ENCODE assay signal across 10 cellular contexts in the genomic region with DNA sequence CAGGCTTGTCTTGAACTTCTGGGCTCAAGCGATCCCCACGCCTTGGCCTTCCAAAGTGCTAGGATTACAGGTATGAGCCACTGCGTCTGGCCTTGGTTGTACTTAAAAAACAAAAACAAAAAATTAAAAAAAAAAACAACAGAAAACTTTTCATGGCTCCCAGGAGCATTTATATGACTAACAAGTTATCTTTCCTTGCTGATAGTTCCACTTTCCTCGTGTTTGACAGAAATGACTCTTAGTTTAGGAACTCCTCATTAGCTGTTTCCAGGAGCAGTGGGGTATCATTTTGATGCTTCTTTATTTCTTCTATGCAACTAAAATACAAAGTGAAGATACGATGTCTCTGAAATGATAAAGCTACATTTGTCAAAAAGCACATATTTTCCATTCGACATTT.
A peak's percentile ranks its signal among the peaks of the same experiment; 100 is the strongest.
DNase-seq lines count a peak whose midpoint lies in the region; ATAC-seq, FAIRE-seq and TF ChIP-seq lines count a peak whose summit lies in the region.
"Had no signal": no experiment of that assay in that cellular context is flagged by ENCODE, and none has a peak within 500 bp of the region (broad histone marks: within the 10 kb centered on the region; RNA-seq: fewer than 3 reads in every experiment).

No MANE protein-coding gene starts in this region.

- RAD21 ChIA-PET in HCT116 (lab: Charles Lee; ENCODE audit: low non-redundant PET in 1 of 2, low total read pairs in 2 of 2, uncharacterized antibody in 2 of 2, unreplicated experiment in 2 of 2), result no interaction called here

- H3K79me2 ChIP-seq in HCT116 (ENCODE audit: insufficient read depth, low read length) (no peaks in the 10 kb centered on the region), astrocyte (ENCODE audit: insufficient read depth, low read length) (peaks cover 27% of the 10 kb centered on the region)

- no peak for FAIRE-seq in astrocyte (lab: Jason Lieb, UNC)
- FAIRE-seq: GM12878 had no signal

- H2AFZ ChIP-seq in HCT116 (ENCODE audit: low read depth, low read length, poor library complexity, severe bottlenecking) (no peak overlapping the region), astrocyte (ENCODE audit: low read depth, low read length) (no peak overlapping the region)

- H3K27me3 ChIP-seq in HCT116 (ENCODE audit: insufficient read depth, low read length) (no peaks in the 10 kb centered on the region), astrocyte (ENCODE audit: insufficient read depth, low read length) (no peaks in the 10 kb centered on the region), left lung (no peaks in the 10 kb centered on the region)

- H3K27ac Mint-ChIP-seq in astrocyte (ENCODE audit: unreplicated experiment) (peak overlapping the region; percentile 86), nephron (peak overlapping the region; percentile 60 to 96 (median 67))

- ATAC-seq in HCT116, result no peak
- no peak for ATAC-seq in left lung
- ATAC-seq in HG03097 (IDR thresholded peaks at IDR 0.05; ENCODE audit: low FRiP score, unreplicated experiment), result no peak

- H3K9me3 ChIP-seq in HCT116 (ENCODE audit: control insufficient read depth in 1 of 2, insufficient read depth in 1 of 2, low read depth in 1 of 2, low read length in 2 of 2) (no peaks in the 10 kb centered on the region), astrocyte (ENCODE audit: insufficient read depth, low read depth, low read length) (no peaks in the 10 kb centered on the region), left lung (no peaks in the 10 kb centered on the region)
- H3K9me3 ChIP-seq: left ventricle myocardium inferior had no signal

- no peak overlapping the region for H3K4me3 Mint-ChIP-seq in astrocyte (ENCODE audit: unreplicated experiment)
- H3K4me3 Mint-ChIP-seq in nephron, result no peak overlapping the region

- H3K36me3 ChIP-seq in HCT116 (ENCODE audit: control insufficient read depth in 1 of 2, insufficient read depth in 2 of 2, low read length in 2 of 2) (no peaks in the 10 kb centered on the region), astrocyte (ENCODE audit: insufficient read depth, low read length) (no peaks in the 10 kb centered on the region), left lung (no peaks in the 10 kb centered on the region)
- H3K36me3 ChIP-seq: left ventricle myocardium inferior had no signal

- H3K27me3 Mint-ChIP-seq in astrocyte (ENCODE audit: low read depth, unreplicated experiment), result no peaks in the 10 kb centered on the region
- no peaks in the 10 kb centered on the region for H3K27me3 Mint-ChIP-seq in nephron (ENCODE audit: low read depth)

- no peak overlapping the region for H3K27ac ChIP-seq in HCT116 (ENCODE audit: low read depth, low read length)
- H3K27ac ChIP-seq in astrocyte (ENCODE audit: low read depth, low read length), result peak overlapping the region; percentile 87
- H3K27ac ChIP-seq in left lung, result peak overlapping the region in 1 of 2 donors; percentile 66
- H3K27ac ChIP-seq: left ventricle myocardium inferior had no signal

- intact Hi-C loops in HCT116 (cut with micrococcal nuclease) (no loop called here), left lung (cut with DNase I) (no loop called here)

- peak; percentile 53 for DNase-seq in CD1c-positive myeloid dendritic cell (ENCODE audit: extremely low spot score)
- no peak for DNase-seq in HCT116 (ENCODE audit: low read depth, low spot score)
- DNase-seq in astrocyte (ENCODE audit: low read depth), result no peak
- DNase-seq in left lung, result no peak
- no peak for DNase-seq in medulla oblongata (ENCODE audit: extremely low spot score)
- DNase-seq: activated T-cell treated with anti-CD3 and anti-CD28 coated beads, Interleukin-2, amount 50 U/mL, for 48 hours; left ventricle myocardium inferior had no signal

- H3K9me3 Mint-ChIP-seq in astrocyte (ENCODE audit: unreplicated experiment), result no peaks in the 10 kb centered on the region
- H3K9me3 Mint-ChIP-seq in nephron, result no peaks in the 10 kb centered on the region

- H3K9ac ChIP-seq in HCT116 (ENCODE audit: low read length) (no peak overlapping the region), astrocyte (ENCODE audit: low read length) (peak overlapping the region; percentile 59)

- CTCF ChIA-PET in HCT116 (lab: Charles Lee), result no interaction called here

- TF ChIP-seq CTCF in HCT116 (IDR thresholded peaks at IDR 0.05 in 2 of 3, conservative IDR thresholded peaks at IDR 0.05 in 1 of 3; ENCODE audit: borderline replicate concordance in 1 of 3, insufficient read depth in 1 of 3, low read depth in 2 of 3, low read length in 2 of 3) (no peak), astrocyte (IDR thresholded peaks at IDR 0.05; ENCODE audit: insufficient read depth, low read depth, low read length) (no peak), nephron (IDR thresholded peaks at IDR 0.05; ENCODE audit: unreplicated experiment in 3 of 3) (no peak), left lung (IDR thresholded peaks at IDR 0.05) (no peak)

- H3K9me2 ChIP-seq in HCT116 (ENCODE audit: insufficient read depth), result no peaks in the 10 kb centered on the region

- H3K4me1 Mint-ChIP-seq in astrocyte (ENCODE audit: low read depth, unreplicated experiment) (peaks cover 63% of the 10 kb centered on the region), nephron (peaks cover 44% of the 10 kb centered on the region)

- peak overlapping the region; percentile 61 for H3K4me2 ChIP-seq in HCT116 (ENCODE audit: low read length)
- peak overlapping the region; percentile 76 for H3K4me2 ChIP-seq in astrocyte (ENCODE audit: low read length)

- no peak overlapping the region for H3K4me3 ChIP-seq in HCT116 (replicated peaks in 1 of 2; ENCODE audit: low read depth in 1 of 2, low read length in 2 of 2)
- H3K4me3 ChIP-seq in astrocyte (ENCODE audit: insufficient read depth, low read depth, low read length), result no peak overlapping the region
- no peak overlapping the region for H3K4me3 ChIP-seq in left lung
- H3K4me3 ChIP-seq: GM12878, left ventricle myocardium inferior had no signal

- BruUV-seq in HCT116 (replicated peaks; lab: Mats Ljungman, UMichigan), result no TSS peak

- H3K36me3 Mint-ChIP-seq in astrocyte (ENCODE audit: low read depth, unreplicated experiment) (no peaks in the 10 kb centered on the region), nephron (ENCODE audit: low read depth) (no peaks in the 10 kb centered on the region)

- TF ChIP-seq RAD21 in HCT116 (IDR thresholded peaks at IDR 0.05; ENCODE audit: low read depth), result no peak

- peaks cover 35 to 55% of the 10 kb centered on the region in 2 experiments for H3K4me1 ChIP-seq in HCT116 (ENCODE audit: control insufficient read depth in 1 of 2, insufficient read depth in 2 of 2, low read length in 2 of 2)
- peaks cover 44% of the 10 kb centered on the region for H3K4me1 ChIP-seq in astrocyte (ENCODE audit: insufficient read depth, low read length)
- H3K4me1 ChIP-seq in left lung, result peaks cover 24 to 67% of the 10 kb centered on the region in 2 donors

- TF ChIP-seq POLR2A in HCT116 (IDR thresholded peaks at IDR 0.05; ENCODE audit: borderline replicate concordance, extremely low read depth, insufficient read depth, insufficient read length), result no peak

- POLR2A ChIA-PET in HCT116 (lab: Charles Lee), result interaction anchor here (2.7 kb wide), 1 partner anchor 41 kb away, joined by 10 read pairs; no protein-coding TSS in a partner anchor

- H4K20me1 ChIP-seq in HCT116 (ENCODE audit: insufficient read depth) (no peaks in the 10 kb centered on the region), astrocyte (ENCODE audit: insufficient read depth, low read length) (no peaks in the 10 kb centered on the region)

TF ChIP-seq in HCT116, 20 proteins besides CTCF, POLR2A, EP300 and RAD21:
- no peak for TF ChIP-seq ZFX (IDR thresholded peaks at IDR 0.05)
- no peak for TF ChIP-seq EGR1 (IDR thresholded peaks at IDR 0.05; ENCODE audit: low read depth)
- TF ChIP-seq, protein P1, sequence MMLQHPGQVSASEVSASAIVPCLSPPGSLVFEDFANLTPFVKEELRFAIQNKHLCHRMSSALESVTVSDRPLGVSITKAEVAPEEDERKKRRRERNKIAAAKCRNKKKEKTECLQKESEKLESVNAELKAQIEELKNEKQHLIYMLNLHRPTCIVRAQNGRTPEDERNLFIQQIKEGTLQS (IDR thresholded peaks at IDR 0.05), result no peak
- TF ChIP-seq, protein P2, sequence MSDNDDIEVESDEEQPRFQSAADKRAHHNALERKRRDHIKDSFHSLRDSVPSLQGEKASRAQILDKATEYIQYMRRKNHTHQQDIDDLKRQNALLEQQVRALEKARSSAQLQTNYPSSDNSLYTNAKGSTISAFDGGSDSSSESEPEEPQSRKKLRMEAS (IDR thresholded peaks at IDR 0.05), result no peak
- no peak for TF ChIP-seq FOSL1 (IDR thresholded peaks at IDR 0.05; ENCODE audit: low read depth)
